ENCODE assay signal across 24 cellular contexts in genomic region chr13:90197722-90198121, GRCh38.
A peak's percentile ranks its signal among the peaks of the same experiment; 100 is the strongest.
DNase-seq lines count a peak whose midpoint lies in the region; ATAC-seq and TF ChIP-seq lines count a peak whose summit lies in the region.
"Had no signal": no experiment of that assay in that cellular context is flagged by ENCODE, and none has a peak within 500 bp of the region (broad histone marks: within the 10 kb centered on the region; RNA-seq: fewer than 3 reads in every experiment).

No MANE protein-coding gene starts in this region.

- TF ChIP-seq EP300 in sigmoid colon (IDR thresholded peaks at IDR 0.05) = no peak

- no peak overlapping the region for H3K9ac ChIP-seq in PC-3 (ENCODE audit: low read length)

- H3K9me3 ChIP-seq in PC-3 (ENCODE audit: low read length) (no peaks in the 10 kb centered on the region), sigmoid colon (no peaks in the 10 kb centered on the region)
- H3K9me3 ChIP-seq: gastroesophageal sphincter had no signal

- H3K4me1 ChIP-seq in PC-3 (ENCODE audit: insufficient read depth, low read length) = no peaks in the 10 kb centered on the region
- peaks cover 0 to 17% (median 9%) of the 10 kb centered on the region in 4 donors for H3K4me1 ChIP-seq in sigmoid colon
- H3K4me1 ChIP-seq: gastroesophageal sphincter, left lung had no signal

- CTCF ChIA-PET in PC-3 (lab: Charles Lee) = no interaction called here

- H3K36me3 ChIP-seq in PC-3 (ENCODE audit: low read depth, low read length) (no peaks in the 10 kb centered on the region), sigmoid colon (no peaks in the 10 kb centered on the region)
- H3K36me3 ChIP-seq: gastroesophageal sphincter, left lung had no signal

- ATAC-seq in GM21390 (IDR thresholded peaks at IDR 0.05; ENCODE audit: unreplicated experiment) = peak; percentile 38
- ATAC-seq in PC-3 = peak; percentile 67; the same call in 1 of the 2 replicates
- ATAC-seq: activated naive CD4-positive, alpha-beta T cell treated with anti-CD3 and anti-CD28 coated beads, Interleukin-2, amount 50 U/mL, for 72 hours; gastroesophageal sphincter; left lung; naive thymus-derived CD4-positive, alpha-beta T cell had no signal

- POLR2A ChIA-PET in PC-3 (lab: Charles Lee; ENCODE audit: unreplicated experiment) = no interaction called here

- DNase-seq in PC-3 = peak; percentile 55
- DNase-seq in cardiac fibroblast (ENCODE audit: low read depth in 2 of 2) = peak; percentile 3 to 35
- DNase-seq in renal cortical epithelial cell (ENCODE audit: low read depth) = peak; percentile 48
- DNase-seq in GM13976 (ENCODE audit: low spot score) = no peak
- DNase-seq in sigmoid colon = no peak
- no peak for DNase-seq in dorsolateral prefrontal cortex
- DNase-seq: activated CD4-positive, alpha-beta memory T cell treated with anti-CD3 and anti-CD28 coated beads for 36 hours; activated CD8-positive, alpha-beta memory T cell treated with anti-CD3 and anti-CD28 coated beads, Interleukin-2, amount 50 U/mL, for 48 hours; aorta; effector CD8-positive, alpha-beta T cell; erythroblast; hypothalamus; left lung; naive thymus-derived CD4-positive, alpha-beta T cell; NCI-H2029 treated with DMSO at 0.1 percent for 48 hours; NCI-H345; NCI-H774; stimulated activated CD4-positive, alpha-beta T cell treated with anti-CD3 and anti-CD28 coated beads, Interleukin-4, amount 100 ng/mL, for 24 hours; stimulated activated naive CD4-positive, alpha-beta T cell treated with Interleukin-2 at 50 U/mL for 16 hours; T1000 had no signal

- 51 to 67% methylated on average over 2 of the region's 2 CpGs for WGBS in sigmoid colon, 2 donors

- BruUV-seq in PC-3 (replicated peaks; lab: Mats Ljungman, UMichigan) = no TSS peak

- no peak overlapping the region for H3K4me2 ChIP-seq in PC-3 (ENCODE audit: low read length)

- in situ Hi-C loops in GM13976 (cut with MboI; ENCODE audit: low sequenced_read_pairs, unreplicated experiment) = no loop called here

- H3K79me2 ChIP-seq in PC-3 (ENCODE audit: low read length) = no peaks in the 10 kb centered on the region

- no peak for TF ChIP-seq POLR2A in sigmoid colon (IDR thresholded peaks at IDR 0.05)

- intact Hi-C loops in PC-3 (cut with micrococcal nuclease) = no loop called here
- intact Hi-C loops in sigmoid colon (cut with DNase I) = no loop called here
- intact Hi-C loops in dorsolateral prefrontal cortex (cut with DNase I) = no loop called here

- no peak overlapping the region for H2AFZ ChIP-seq in PC-3 (ENCODE audit: low read length)

- H4K20me1 ChIP-seq in PC-3 (ENCODE audit: low read length) = no peaks in the 10 kb centered on the region

- no peak overlapping the region for H3K4me3 ChIP-seq in PC-3 (ENCODE audit: low read length)
- H3K4me3 ChIP-seq in cardiac fibroblast (replicated peaks in 1 of 2; ENCODE audit: low read depth in 2 of 2, low read length in 2 of 2) = no peak overlapping the region
- no peak overlapping the region for H3K4me3 ChIP-seq in sigmoid colon
- H3K4me3 ChIP-seq in dorsolateral prefrontal cortex = no peak overlapping the region
- H3K4me3 ChIP-seq: gastroesophageal sphincter, left lung had no signal

- TF ChIP-seq CTCF in PC-3 (conservative IDR thresholded peaks at IDR 0.05; ENCODE audit: low read depth, low read length) (no peak), cardiac fibroblast (IDR thresholded peaks at IDR 0.05; ENCODE audit: low read depth, low read length) (no peak), GM13976 (IDR thresholded peaks at IDR 0.05; ENCODE audit: borderline replicate concordance, control extremely low read depth, extremely low read depth, insufficient read depth, missing control alignments) (no peak), sigmoid colon (IDR thresholded peaks at IDR 0.05) (no peak), dorsolateral prefrontal cortex (IDR thresholded peaks at IDR 0.05 in 54 of 56, conservative IDR thresholded peaks at IDR 0.05 in 2 of 56; ENCODE audit: low read depth in 1 of 56, partially characterized antibody in 56 of 56) (no peak)

- H3F3A ChIP-seq in PC-3 (ENCODE audit: low read length, unreplicated experiment) = no peaks in the 10 kb centered on the region

- H3K27ac ChIP-seq in PC-3 (ENCODE audit: low read length) = no peak overlapping the region
- H3K27ac ChIP-seq in sigmoid colon = no peak overlapping the region
- H3K27ac ChIP-seq in dorsolateral prefrontal cortex = no peak overlapping the region
- H3K27ac ChIP-seq: gastroesophageal sphincter, HL-60, left lung had no signal

- H3K27me3 ChIP-seq in PC-3 (ENCODE audit: low read length) (no peaks in the 10 kb centered on the region), sigmoid colon (no peaks in the 10 kb centered on the region), dorsolateral prefrontal cortex (no peaks in the 10 kb centered on the region)
- H3K27me3 ChIP-seq: gastroesophageal sphincter, left lung had no signal

- no peaks in the 10 kb centered on the region for H3K9me2 ChIP-seq in PC-3 (replicated peaks; ENCODE audit: low read length)

Comparison
In these comparisons a context has a peak if more than half of its experiments do, and no peak if none do; other contexts are left out.
1. DNase-seq: peak in PC-3 (single experiment), cardiac fibroblast (2 of 2) and renal cortical epithelial cell (single experiment); none in GM13976 (single experiment), sigmoid colon (single experiment) and dorsolateral prefrontal cortex (0 of 10).